ENCODE assay signal across 8 cellular contexts in genomic region chr3:39383190-39383912, GRCh38. TPM values are rescaled to one million over a fixed set of nuclear protein-coding genes. Genes with fewer than 3 reads are reported as not detected.
DNase-seq lines count a peak whose midpoint lies in the region; ATAC-seq and TF ChIP-seq lines count a peak whose summit lies in the region.

SLC25A38 (plus strand) TSS chr3:39383370; CDS start chr3:39383725, 355 bp downstream.

- H3K4me1 Mint-ChIP-seq in effector memory CD8-positive, alpha-beta T cell (ENCODE audit: low read depth in 2 of 2), result peaks cover 37% of the 10 kb centered on the region in 2 donors
- peaks cover 24% of the 10 kb centered on the region for H3K4me1 Mint-ChIP-seq in mesothelial cell of epicardium

- H3K4me3 Mint-ChIP-seq in effector memory CD8-positive, alpha-beta T cell, result peak within 1 kb of the TSS; percentile 96 to 98
- peak within 1 kb of the TSS; percentile 99 for H3K4me3 Mint-ChIP-seq in mesothelial cell of epicardium

- H3K36me3 Mint-ChIP-seq in effector memory CD8-positive, alpha-beta T cell (ENCODE audit: insufficient read depth), result peaks cover 29% of the 10 kb centered on the region
- H3K36me3 Mint-ChIP-seq in mesothelial cell of epicardium, result no peaks in the 10 kb centered on the region

- peak; percentile 89 for DNase-seq in AG20443 (ENCODE audit: low spot score)
- peak; percentile 59 to 74 for DNase-seq in activated CD4-positive, alpha-beta T cell treated with anti-CD3 and anti-CD28 coated beads, Interleukin-2, amount 50 U/mL, for 24 hours (ENCODE audit: low read depth in 1 of 2, low spot score in 1 of 2)
- DNase-seq in effector memory CD8-positive, alpha-beta T cell, result peak; percentile 73 to 79 (median 75)
- DNase-seq in mesothelial cell of epicardium (ENCODE audit: low spot score in 2 of 2, unreplicated experiment in 2 of 2), result peak; percentile 43 to 79
- DNase-seq in stimulated activated CD8-positive, alpha-beta memory T cell treated with anti-CD3 and anti-CD28 coated beads, Interleukin-2, amount 100 ng/mL, for 48 hours (ENCODE audit: low read depth in 2 of 2), result peak; percentile 63 to 73
- no peak for DNase-seq in DMS114 treated with DMSO at 0.1 percent for 48 hours (lab: John Stamatoyannopoulos, UW; ENCODE audit: unreplicated experiment)

- H3K27me3 Mint-ChIP-seq in effector memory CD8-positive, alpha-beta T cell, result no peaks in the 10 kb centered on the region
- no peaks in the 10 kb centered on the region for H3K27me3 Mint-ChIP-seq in mesothelial cell of epicardium (ENCODE audit: low read depth)

- peak within 1 kb of the TSS; percentile 98 to 99 for H3K27ac Mint-ChIP-seq in effector memory CD8-positive, alpha-beta T cell
- H3K27ac Mint-ChIP-seq in mesothelial cell of epicardium, result peak within 1 kb of the TSS; percentile 99

- no peaks in the 10 kb centered on the region for H3K9me3 Mint-ChIP-seq in effector memory CD8-positive, alpha-beta T cell
- no peaks in the 10 kb centered on the region for H3K9me3 Mint-ChIP-seq in mesothelial cell of epicardium

- no peak for TF ChIP-seq CTCF in mesothelial cell of epicardium (IDR thresholded peaks at IDR 0.05; ENCODE audit: unreplicated experiment)

- ATAC-seq in GM19395 (IDR thresholded peaks at IDR 0.05; ENCODE audit: unreplicated experiment) (peak; percentile 80), HG03571 (IDR thresholded peaks at IDR 0.05; ENCODE audit: unreplicated experiment) (peak; percentile 63)
- peak; percentile 79 for ATAC-seq in effector memory CD8-positive, alpha-beta T cell (replicated peaks)

RNA-seq across cellular contexts. Expression of gene SLC25A38, which starts in this region (rescaled TPM):
- 25.6 to 28.4 TPM (median 28.1 TPM) in 3 replicates for total RNA-seq in mesothelial cell of epicardium
